Comparison of ENCODE assay signal across 9 cellular contexts in the genomic region with DNA sequence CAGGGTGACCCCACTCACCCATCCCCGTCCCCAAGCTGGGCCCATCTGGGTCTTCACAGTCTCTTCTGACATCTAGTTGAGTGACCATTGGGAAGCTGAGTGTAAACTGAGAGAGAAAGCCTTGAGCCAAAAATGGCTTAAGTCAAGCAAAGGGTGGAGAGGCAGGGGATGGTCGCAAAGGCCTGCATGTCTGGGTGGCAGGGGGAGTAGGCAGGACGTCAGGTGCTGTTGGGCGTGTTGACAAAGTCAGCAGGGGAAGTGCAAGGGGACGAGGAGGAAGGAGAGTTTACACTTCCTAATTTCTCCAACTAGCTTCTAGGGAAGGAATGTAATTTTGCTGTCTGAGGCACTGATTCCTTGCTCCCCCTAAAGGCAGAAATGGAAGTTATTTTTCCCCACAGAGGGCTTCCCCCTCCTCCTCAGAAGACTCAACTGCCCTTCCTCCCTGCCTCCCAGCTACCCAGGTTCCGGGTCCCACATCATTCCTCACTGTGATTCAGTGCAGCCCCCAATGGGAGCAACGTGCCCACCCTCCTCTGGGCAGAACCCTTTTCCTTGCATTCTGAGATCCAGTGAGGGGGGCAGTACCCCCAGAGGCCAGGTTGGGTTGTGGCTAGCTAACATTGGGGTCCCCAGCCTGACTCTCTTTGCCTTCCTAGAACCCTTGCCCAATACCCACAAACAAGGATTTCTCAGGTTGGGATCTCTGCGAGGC. TPM values are rescaled to one million over a fixed set of nuclear protein-coding genes. Genes with fewer than 3 reads are reported as not detected.
DNase-seq lines count a peak whose midpoint lies in the region; ATAC-seq, FAIRE-seq and TF ChIP-seq lines count a peak whose summit lies in the region.
"Had no signal": no experiment of that assay in that cellular context is flagged by ENCODE, and none has a peak within 500 bp of the region (broad histone marks: within the 10 kb centered on the region; RNA-seq: fewer than 3 reads in every experiment).

No MANE protein-coding gene starts in this region.

- no peaks in the 10 kb centered on the region for H3K36me3 Mint-ChIP-seq in activated naive CD8-positive, alpha-beta T cell treated with anti-CD3 and anti-CD28 coated beads, Interleukin-2, amount 50 U/mL, for 24 hours (ENCODE audit: low read depth)

- H3K4me1 Mint-ChIP-seq in activated naive CD8-positive, alpha-beta T cell treated with anti-CD3 and anti-CD28 coated beads, Interleukin-2, amount 50 U/mL, for 24 hours: peaks cover 5% of the 10 kb centered on the region

- TF ChIP-seq CTCF in bronchial epithelial cell (IDR thresholded peaks at IDR 0.05; ENCODE audit: insufficient read depth, low read length, severe bottlenecking): peak; percentile 44

- H3K4me3 ChIP-seq in bronchial epithelial cell (ENCODE audit: low read depth, low read length) (no peak overlapping the region), mesodermal cell (ENCODE audit: extremely low read depth, insufficient read depth, low read length, poor library complexity, severe bottlenecking) (peak overlapping the region; percentile 43)

- no peak overlapping the region for H3K4me3 Mint-ChIP-seq in activated naive CD8-positive, alpha-beta T cell treated with anti-CD3 and anti-CD28 coated beads, Interleukin-2, amount 50 U/mL, for 24 hours
- H3K4me3 Mint-ChIP-seq: stimulated activated naive CD8-positive, alpha-beta T cell treated with anti-CD3 and anti-CD28 coated beads, Interleukin-15, Interleukin-2, amounts not matched to agents 100 ng/mL and 50 ng/mL, for 24 hours had no signal

- H3K27me3 ChIP-seq in bronchial epithelial cell (ENCODE audit: control insufficient read depth, insufficient read depth, low read length): peaks cover 19% of the 10 kb centered on the region

- H3K27ac Mint-ChIP-seq in activated naive CD8-positive, alpha-beta T cell treated with anti-CD3 and anti-CD28 coated beads, Interleukin-2, amount 50 U/mL, for 24 hours: no peak overlapping the region
- H3K27ac Mint-ChIP-seq: stimulated activated naive CD8-positive, alpha-beta T cell treated with anti-CD3 and anti-CD28 coated beads, Interleukin-15, Interleukin-2, amounts not matched to agents 100 ng/mL and 50 ng/mL, for 24 hours had no signal

- peaks cover 32% of the 10 kb centered on the region for H3K4me1 ChIP-seq in mesodermal cell (ENCODE audit: control insufficient read depth, insufficient read depth, low read length, poor library complexity, severe bottlenecking)

- H3K9me3 Mint-ChIP-seq in activated naive CD8-positive, alpha-beta T cell treated with anti-CD3 and anti-CD28 coated beads, Interleukin-2, amount 50 U/mL, for 24 hours: no peaks in the 10 kb centered on the region
- H3K9me3 Mint-ChIP-seq: stimulated activated naive CD8-positive, alpha-beta T cell treated with anti-CD3 and anti-CD28 coated beads, Interleukin-15, Interleukin-2, amounts not matched to agents 100 ng/mL and 50 ng/mL, for 24 hours had no signal

- peak; percentile 49 for DNase-seq in COLO829 (ENCODE audit: low spot score)
- peak; percentile 9 for DNase-seq in LoVo (ENCODE audit: low spot score)
- peak; percentile 15 for DNase-seq in bronchial epithelial cell (ENCODE audit: low read depth)
- DNase-seq in activated naive CD8-positive, alpha-beta T cell treated with anti-CD3 and anti-CD28 coated beads, Interleukin-2, amount 50 U/mL, for 24 hours: no peak

- FAIRE-seq in bronchial epithelial cell (lab: Jason Lieb, UNC): no peak

- peaks cover 61% of the 10 kb centered on the region for H3K27me3 Mint-ChIP-seq in activated naive CD8-positive, alpha-beta T cell treated with anti-CD3 and anti-CD28 coated beads, Interleukin-2, amount 50 U/mL, for 24 hours

- 32 to 34% methylated on average over 5 to 7 of the region's 8 CpGs for WGBS in mesodermal cell (ENCODE audit: insufficient coverage in 2 of 2), 2 experiments

- H3K36me3 ChIP-seq in bronchial epithelial cell (ENCODE audit: control insufficient read depth, insufficient read depth, low read length) (no peaks in the 10 kb centered on the region), mesodermal cell (ENCODE audit: control insufficient read depth, insufficient read depth, low read length) (peaks cover 10% of the 10 kb centered on the region)

- H3K9me3 ChIP-seq in mesodermal cell (ENCODE audit: control insufficient read depth, low read length): no peaks in the 10 kb centered on the region

- H3K27ac ChIP-seq in mesodermal cell (ENCODE audit: low read depth, low read length, severe bottlenecking): no peak overlapping the region

- no peak for ATAC-seq in activated naive CD8-positive, alpha-beta T cell treated with anti-CD3 and anti-CD28 coated beads, Interleukin-2, amount 50 U/mL, for 24 hours
- no peak for ATAC-seq in GM19395 (IDR thresholded peaks at IDR 0.05; ENCODE audit: unreplicated experiment)
- ATAC-seq in HG02973 (IDR thresholded peaks at IDR 0.05; ENCODE audit: unreplicated experiment): no peak
- no peak for ATAC-seq in GM18868 (IDR thresholded peaks at IDR 0.05; ENCODE audit: unreplicated experiment)

RNA-seq across cellular contexts. Expression of gene ADORA1, which starts 1.2 kb away (rescaled TPM):
- total RNA-seq in bronchial epithelial cell: under 0.01 TPM in 1 of 2 replicates, not detected in the other
- polyA plus RNA-seq in mesodermal cell (2013, experiment 1 of 2): 9.9 TPM
- polyA plus RNA-seq in mesodermal cell (2013, experiment 2 of 2): 10.3 TPM

RNA-seq across cellular contexts. Expression of gene MYOG, which starts 40.5 kb away (rescaled TPM):
- not detected in 2 replicates for total RNA-seq in bronchial epithelial cell
- 0.37 TPM for polyA plus RNA-seq in mesodermal cell (2013, experiment 1 of 2)
- not detected for polyA plus RNA-seq in mesodermal cell (2013, experiment 2 of 2)

RNA-seq across cellular contexts. Expression of gene MYBPH, which starts 49.3 kb away (rescaled TPM):
- not detected in 2 replicates for total RNA-seq in bronchial epithelial cell
- polyA plus RNA-seq in mesodermal cell (2013, experiment 1 of 2): 0.22 TPM
- 0.30 TPM for polyA plus RNA-seq in mesodermal cell (2013, experiment 2 of 2)
